ENCODE assay signal across 8 cellular contexts in the genomic region with DNA sequence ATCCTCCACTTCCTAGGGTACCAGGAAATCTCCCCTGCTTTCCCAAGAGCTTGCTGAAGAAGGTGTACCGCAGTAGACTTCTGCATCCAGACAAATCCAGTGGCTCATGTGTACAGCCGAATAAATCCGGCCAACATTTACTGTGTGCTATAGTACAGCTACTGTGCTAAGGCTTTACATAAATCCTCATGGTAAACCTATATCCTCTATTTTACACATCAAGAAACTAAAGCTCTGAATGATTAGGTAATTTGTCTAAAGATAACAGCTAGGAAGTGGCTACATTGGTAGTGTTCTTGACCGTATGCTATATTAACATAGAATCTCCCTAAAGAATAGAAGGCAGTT. TPM values are rescaled to one million over a fixed set of nuclear protein-coding genes. Genes with fewer than 3 reads are reported as not detected.
DNase-seq lines count a peak whose midpoint lies in the region; ATAC-seq and TF ChIP-seq lines count a peak whose summit lies in the region.

No MANE protein-coding gene starts in this region.

- peak overlapping the region; percentile 93 for H3K9ac ChIP-seq in GM23248

- H3K9me3 ChIP-seq in GM23248 (ENCODE audit: low read depth), result no peaks in the 10 kb centered on the region
- no peaks in the 10 kb centered on the region for H3K9me3 ChIP-seq in right cardiac atrium (ENCODE audit: control insufficient read depth, low read length)
- H3K9me3 ChIP-seq in stomach, result no peaks in the 10 kb centered on the region

- H3K4me1 ChIP-seq in GM23248 (ENCODE audit: insufficient read depth) (peaks cover 15% of the 10 kb centered on the region; the same call in 1 of the 2 replicates), right cardiac atrium (ENCODE audit: control insufficient read depth, insufficient read depth, low read length) (no peaks in the 10 kb centered on the region), stomach (peaks cover 2 to 36% (median 16%) of the 10 kb centered on the region in 4 donors)

- H3K4me2 ChIP-seq in GM23248 (ENCODE audit: unreplicated experiment), result peak overlapping the region; percentile 71

- in situ Hi-C loops in GM23248 (cut with MboI), result loop anchor here (10.0 kb wide), 1 partner anchor 348 kb away; no protein-coding TSS in a partner anchor

- no peak for TF ChIP-seq POLR2A in stomach (IDR thresholded peaks at IDR 0.05)

- H3K36me3 ChIP-seq in GM23248 (ENCODE audit: low read depth) (no peaks in the 10 kb centered on the region), stomach (peaks cover 0 to 5% (median 2%) of the 10 kb centered on the region in 4 donors)

- H3K27ac ChIP-seq in GM23248, result peak overlapping the region; percentile 91
- H3K27ac ChIP-seq in right cardiac atrium (ENCODE audit: low read length), result peak overlapping the region; percentile 86
- peak overlapping the region; percentile 95 to 97 (median 96) for H3K27ac ChIP-seq in stomach

- WGBS in GM23248 (ENCODE audit: low coverage in 1 of 2, low lambda C conversion rate in 2 of 2, missing lambda C conversion rate in 2 of 2), 2 experiments, result 29 to 30% methylated on average over 4 of the region's 4 CpGs
- 32% methylated on average over 4 of the region's 4 CpGs for WGBS in right cardiac atrium
- WGBS in stomach, 5 donors, result 26 to 38% (median 31%) methylated on average over 4 of the region's 4 CpGs

- TF ChIP-seq CTCF in AG09309 (IDR thresholded peaks at IDR 0.05; ENCODE audit: control insufficient read depth, insufficient read depth, low read depth, low read length, missing control alignments), result no peak
- no peak for TF ChIP-seq CTCF in stomach (IDR thresholded peaks at IDR 0.05)

- intact Hi-C loops in right cardiac atrium (cut with DNase I), result loop anchor here in 2 of 4 donors (10.0 kb wide), 2 partner anchors 348 to 628 kb away; no protein-coding TSS in a partner anchor
- intact Hi-C loops in stomach (cut with DNase I; ENCODE audit: low total_unique reads), result loop anchor here (5.0 kb wide), 1 partner anchor 355 kb away; no protein-coding TSS in a partner anchor
- intact Hi-C loops in sciatic nerve (cut with DNase I), result loop anchor here (5.0 kb wide), 1 partner anchor 345 kb away; no protein-coding TSS in a partner anchor

- H3K9me2 ChIP-seq in GM23248 (ENCODE audit: insufficient read depth), result no peaks in the 10 kb centered on the region

- H3K4me3 ChIP-seq in AG09309 (ENCODE audit: control insufficient read depth, low read depth, low read length) (peak overlapping the region; percentile 33), GM23248 (peak overlapping the region; percentile 82), right cardiac atrium (ENCODE audit: low read length) (peak overlapping the region; percentile 72), stomach (peak overlapping the region; percentile 72 to 85 (median 77))

- H3F3A ChIP-seq in GM23248 (ENCODE audit: insufficient read depth), result no peaks in the 10 kb centered on the region

- TF ChIP-seq EP300 in stomach (IDR thresholded peaks at IDR 0.05), result no peak

- DNase-seq in AG09309 (ENCODE audit: low read depth), result no peak
- no peak for DNase-seq in GM23248
- no peak for DNase-seq in right cardiac atrium
- no peak for DNase-seq in stomach
- DNase-seq in DMS153 (lab: John Stamatoyannopoulos, UW), result no peak
- no peak for DNase-seq in GM03348 (ENCODE audit: low spot score)
- DNase-seq in sciatic nerve (ENCODE audit: low spot score), result no peak

- no peaks in the 10 kb centered on the region for H3K27me3 ChIP-seq in GM23248 (replicated peaks; ENCODE audit: insufficient read depth)
- H3K27me3 ChIP-seq in right cardiac atrium (ENCODE audit: control insufficient read depth, insufficient read depth), result no peaks in the 10 kb centered on the region
- H3K27me3 ChIP-seq in stomach, result no peaks in the 10 kb centered on the region

- peak overlapping the region; percentile 90 for H2AFZ ChIP-seq in GM23248

- ATAC-seq in SK-N-SH treated with all-trans-retinoic acid at 6 μM for 48 hours (peak; percentile 11), right cardiac atrium (no peak), sciatic nerve (no peak)

- no peaks in the 10 kb centered on the region for H4K20me1 ChIP-seq in GM23248 (ENCODE audit: insufficient read depth)

- H3K79me2 ChIP-seq in GM23248 (ENCODE audit: insufficient read depth), result peaks cover 33% of the 10 kb centered on the region

TF ChIP-seq in SK-N-SH treated with all-trans-retinoic acid at 6 μM for 48 hours, 23 proteins besides CTCF, POLR2A, EP300 and RAD21:
- no peak for TF ChIP-seq ZFP3 (CRISPR knock-in tag; IDR thresholded peaks at IDR 0.05)
- TF ChIP-seq, protein P1, sequence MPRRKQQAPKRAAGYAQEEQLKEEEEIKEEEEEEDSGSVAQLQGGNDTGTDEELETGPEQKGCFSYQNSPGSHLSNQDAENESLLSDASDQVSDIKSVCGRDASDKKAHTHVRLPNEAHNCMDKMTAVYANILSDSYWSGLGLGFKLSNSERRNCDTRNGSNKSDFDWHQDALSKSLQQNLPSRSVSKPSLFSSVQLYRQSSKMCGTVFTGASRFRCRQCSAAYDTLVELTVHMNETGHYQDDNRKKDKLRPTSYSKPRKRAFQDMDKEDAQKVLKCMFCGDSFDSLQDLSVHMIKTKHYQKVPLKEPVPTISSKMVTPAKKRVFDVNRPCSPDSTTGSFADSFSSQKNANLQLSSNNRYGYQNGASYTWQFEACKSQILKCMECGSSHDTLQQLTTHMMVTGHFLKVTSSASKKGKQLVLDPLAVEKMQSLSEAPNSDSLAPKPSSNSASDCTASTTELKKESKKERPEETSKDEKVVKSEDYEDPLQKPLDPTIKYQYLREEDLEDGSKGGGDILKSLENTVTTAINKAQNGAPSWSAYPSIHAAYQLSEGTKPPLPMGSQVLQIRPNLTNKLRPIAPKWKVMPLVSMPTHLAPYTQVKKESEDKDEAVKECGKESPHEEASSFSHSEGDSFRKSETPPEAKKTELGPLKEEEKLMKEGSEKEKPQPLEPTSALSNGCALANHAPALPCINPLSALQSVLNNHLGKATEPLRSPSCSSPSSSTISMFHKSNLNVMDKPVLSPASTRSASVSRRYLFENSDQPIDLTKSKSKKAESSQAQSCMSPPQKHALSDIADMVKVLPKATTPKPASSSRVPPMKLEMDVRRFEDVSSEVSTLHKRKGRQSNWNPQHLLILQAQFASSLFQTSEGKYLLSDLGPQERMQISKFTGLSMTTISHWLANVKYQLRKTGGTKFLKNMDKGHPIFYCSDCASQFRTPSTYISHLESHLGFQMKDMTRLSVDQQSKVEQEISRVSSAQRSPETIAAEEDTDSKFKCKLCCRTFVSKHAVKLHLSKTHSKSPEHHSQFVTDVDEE (CRISPR knock-in tag; IDR thresholded peaks at IDR 0.05), result no peak
- no peak for TF ChIP-seq ISL1 (CRISPR knock-in tag; IDR thresholded peaks at IDR 0.05)
TF ChIP-seq in SK-N-SH treated with all-trans-retinoic acid at 6 μM for 48 hours: peak in this region for 0.

RNA-seq across cellular contexts. Expression of gene WDR41, which starts 0.5 kb away (rescaled TPM):
- 173 TPM in 2 replicates for total RNA-seq in GM23248 (2014; rRNA removed; shearing (Covaris generic))
- polyA plus RNA-seq in GM23248 (2016; fragmentation: Nextera tagmentation; extraction: Ambion mirVana) (96.9 and 103 TPM in 2 replicates), right cardiac atrium (14.6 TPM), stomach (10 to 100 TPM; 11.4 to 28.3 (median 22.9) TPM)
- total RNA-seq in right cardiac atrium (10 to 100 TPM; 29.1 to 33.9 (median 30.0) TPM), stomach (100 to 1,000 TPM in 1 of 5 donors, 10 to 100 TPM in 4; 17.5 to 103 (median 46.1) TPM), sciatic nerve (43.2 TPM)
